17 cellular contexts compared by ENCODE assay signal in the genomic region with DNA sequence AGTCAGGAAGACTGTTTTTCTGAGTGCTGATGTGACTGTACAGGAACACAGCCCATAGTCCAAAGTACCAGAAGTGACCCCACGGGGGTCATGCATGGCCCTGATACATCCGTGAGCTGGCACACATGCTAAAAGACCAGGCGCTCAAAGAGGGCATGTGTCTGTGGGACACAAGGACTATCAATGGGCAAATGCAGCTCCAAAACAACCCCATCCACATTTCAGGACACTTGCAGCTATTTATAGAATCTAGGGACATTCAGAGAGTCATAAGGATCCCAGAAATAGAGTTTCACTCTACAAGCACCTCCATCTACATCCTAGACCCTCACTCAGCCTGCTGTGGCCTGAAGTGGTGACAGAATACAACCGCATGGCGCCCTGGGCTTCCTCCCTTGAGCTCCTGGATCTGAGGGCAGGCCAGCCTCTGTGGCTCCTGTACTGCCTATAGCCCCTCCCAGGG.
"Had no signal": no experiment of that assay in that cellular context is flagged by ENCODE, and none has a peak within 500 bp of the region (broad histone marks: within the 10 kb centered on the region; RNA-seq: fewer than 3 reads in every experiment).

No MANE protein-coding gene starts in this region.

- H3K4me3 ChIP-seq: adrenal gland, breast epithelium, left lung, mucosa of descending colon, vagina had no signal

- H3K27me3 ChIP-seq: adrenal gland, breast epithelium, left lung, neutrophil, vagina had no signal

- DNase-seq: activated CD4-positive, alpha-beta T cell treated with anti-CD3 and anti-CD28 coated beads, Interleukin-2, amount 10 ng/mL, durations not matched to agents 24 days and 14 days; activated CD8-positive, alpha-beta T cell treated with anti-CD3 and anti-CD28 coated beads for 36 hours; activated T-cell treated with anti-CD3 and anti-CD28 coated beads, Interleukin-2, amount 50 U/mL, for 1 hour; adrenal gland; endodermal cell; foreskin fibroblast; hypothalamus; mesenchymal stem cell; mucosa of descending colon; naive thymus-derived CD4-positive, alpha-beta T cell; stimulated activated CD4-positive, alpha-beta T cell treated with anti-CD3 and anti-CD28 coated beads, Interleukin-2, amount 100 ng/mL, for 24 hours; trophoblast cell had no signal

- H3K4me1 ChIP-seq: breast epithelium, left lung, vagina had no signal

- H3K9me3 ChIP-seq: adrenal gland, breast epithelium, left lung, mucosa of descending colon, neutrophil, vagina had no signal

- H3K36me3 ChIP-seq: breast epithelium had no signal

- ATAC-seq: activated CD8-positive, alpha-beta T cell treated with anti-CD3 and anti-CD28 coated beads for 36 hours; left lung; mucosa of descending colon; naive thymus-derived CD4-positive, alpha-beta T cell had no signal

- H3K27ac ChIP-seq: adrenal gland, breast epithelium, epithelial cell of prostate, left lung, neutrophil, vagina had no signal
